8 cellular contexts compared by ENCODE assay signal in genomic region chr4:183098723-183099536, GRCh38. TPM values are rescaled to one million over a fixed set of nuclear protein-coding genes. Genes with fewer than 3 reads are reported as not detected.
DNase-seq lines count a peak whose midpoint lies in the region; ATAC-seq and TF ChIP-seq lines count a peak whose summit lies in the region.

Gene WWC2 (plus strand): TSS chr4:183099257. CDS start chr4:183099492, 235 bp downstream.

- peaks cover 25 to 58% (median 47%) of the 10 kb centered on the region in 11 experiments for H3K27me3 ChIP-seq in BLaER1 treated with 17β-estradiol and CSF1 and Interleukin-3, amounts not matched to agents 10 nM and 100 nM
- H3K27me3 ChIP-seq in HUES6 (ENCODE audit: control insufficient read depth, insufficient read depth, low read length), result no peaks in the 10 kb centered on the region
- H3K27me3 ChIP-seq in gastroesophageal sphincter, result no peaks in the 10 kb centered on the region

- peak; percentile 64 to 81 for TF ChIP-seq POLR2A in gastroesophageal sphincter (IDR thresholded peaks at IDR 0.05)

- peaks cover 34% of the 10 kb centered on the region for H3K4me1 Mint-ChIP-seq in neural crest cell

- H3K4me3 ChIP-seq in BLaER1 treated with 17β-estradiol and CSF1 and Interleukin-3, amounts not matched to agents 10 nM and 100 nM, result peak within 1 kb of the TSS; percentile 84 to 97 (median 88)
- peak within 1 kb of the TSS; percentile 88 for H3K4me3 ChIP-seq in HUES6 (ENCODE audit: low read depth, low read length)
- peak within 1 kb of the TSS; percentile 68 to 99 for H3K4me3 ChIP-seq in gastroesophageal sphincter

- H3K4me3 Mint-ChIP-seq in neural crest cell, result peak within 1 kb of the TSS; percentile 88

- DNase-seq in activated naive CD4-positive, alpha-beta T cell treated with anti-CD3 and anti-CD28 coated beads, Interleukin-2, amount 50 U/mL, for 72 hours (ENCODE audit: low spot score in 2 of 2), result peak; percentile 56 to 70
- peak; percentile 76 for DNase-seq in neural crest cell (ENCODE audit: low read depth, low spot score)
- DNase-seq in stromal cell of bone marrow (ENCODE audit: low read depth), result peak; percentile 78

- WGBS in gastroesophageal sphincter (ENCODE audit: low coverage in 1 of 2), 2 donors, result no CpG with 5 or more reads among the region's 102 CpGs

- H3K36me3 Mint-ChIP-seq in activated naive CD4-positive, alpha-beta T cell treated with anti-CD3 and anti-CD28 coated beads, Interleukin-2, amount 50 U/mL, for 72 hours, result peaks cover 0 to 4% of the 10 kb centered on the region in 2 donors
- no peaks in the 10 kb centered on the region for H3K36me3 Mint-ChIP-seq in neural crest cell (ENCODE audit: low read depth)

- peaks cover 33% of the 10 kb centered on the region for H3K27me3 Mint-ChIP-seq in neural crest cell (ENCODE audit: low read depth)

- H3K9me3 Mint-ChIP-seq in activated naive CD4-positive, alpha-beta T cell treated with anti-CD3 and anti-CD28 coated beads, Interleukin-2, amount 50 U/mL, for 72 hours, result no peaks in the 10 kb centered on the region
- H3K9me3 Mint-ChIP-seq in neural crest cell, result no peaks in the 10 kb centered on the region

- H3K9ac ChIP-seq in BLaER1 treated with 17β-estradiol and CSF1 and Interleukin-3, amounts not matched to agents 10 nM and 100 nM, result peak within 1 kb of the TSS; percentile 77 to 94 (median 88)
- H3K9ac ChIP-seq in HUES6 (ENCODE audit: low read length), result peak within 1 kb of the TSS; percentile 88

- peak within 1 kb of the TSS; percentile 75 to 92 (median 86) for H3K27ac ChIP-seq in BLaER1 treated with 17β-estradiol and CSF1 and Interleukin-3, amounts not matched to agents 10 nM and 100 nM
- peak within 1 kb of the TSS; percentile 97 for H3K27ac ChIP-seq in HUES6 (ENCODE audit: low read depth, low read length)
- H3K27ac ChIP-seq in gastroesophageal sphincter, result peak within 1 kb of the TSS; percentile 71 to 98 (median 96)

- H3K27ac Mint-ChIP-seq in activated naive CD4-positive, alpha-beta T cell treated with anti-CD3 and anti-CD28 coated beads, Interleukin-2, amount 50 U/mL, for 72 hours, result no peak within 1 kb of the TSS
- peak within 1 kb of the TSS; percentile 57 for H3K27ac Mint-ChIP-seq in neural crest cell (ENCODE audit: unreplicated experiment)

- no peak for TF ChIP-seq EP300 in gastroesophageal sphincter (IDR thresholded peaks at IDR 0.05)

- peak within 1 kb of the TSS; percentile 90 to 99 (median 94) for H3K4me2 ChIP-seq in BLaER1 treated with 17β-estradiol and CSF1 and Interleukin-3, amounts not matched to agents 10 nM and 100 nM

- peak in 3 of 4 experiments; percentile 18 to 54 (median 23) for TF ChIP-seq CTCF in gastroesophageal sphincter (IDR thresholded peaks at IDR 0.05)
- TF ChIP-seq CTCF in neural crest cell (conservative IDR thresholded peaks at IDR 0.05), result peak; percentile 23

- H3K36me3 ChIP-seq in BLaER1 treated with 17β-estradiol and CSF1 and Interleukin-3, amounts not matched to agents 10 nM and 100 nM, result no peaks in the 10 kb centered on the region
- H3K36me3 ChIP-seq in HUES6 (ENCODE audit: control insufficient read depth, insufficient read depth, low read length), result no peaks in the 10 kb centered on the region
- no peaks in the 10 kb centered on the region for H3K36me3 ChIP-seq in gastroesophageal sphincter

- peaks cover 12 to 44% (median 29%) of the 10 kb centered on the region in 11 experiments; a peak in 20 of 22 replicates for H4K20me1 ChIP-seq in BLaER1 treated with 17β-estradiol and CSF1 and Interleukin-3, amounts not matched to agents 10 nM and 100 nM

- ATAC-seq in GM21360 (IDR thresholded peaks at IDR 0.05; ENCODE audit: unreplicated experiment) (peak; percentile 84), SK-N-SH treated with all-trans-retinoic acid at 6 μM for 48 hours (peak; percentile 90), gastroesophageal sphincter (peak; percentile 92)
- ATAC-seq in activated naive CD4-positive, alpha-beta T cell treated with anti-CD3 and anti-CD28 coated beads, Interleukin-2, amount 50 U/mL, for 72 hours, result peak; percentile 79 to 89

- no peaks in the 10 kb centered on the region; a peak in 1 of 22 replicates for H3K9me3 ChIP-seq in BLaER1 treated with 17β-estradiol and CSF1 and Interleukin-3, amounts not matched to agents 10 nM and 100 nM (replicated peaks in 1 of 11)
- H3K9me3 ChIP-seq in HUES6 (ENCODE audit: control insufficient read depth, insufficient read depth, low read depth, low read length), result no peaks in the 10 kb centered on the region
- H3K9me3 ChIP-seq in gastroesophageal sphincter, result no peaks in the 10 kb centered on the region

- peaks cover 19 to 39% (median 29%) of the 10 kb centered on the region in 10 experiments; a peak in 19 of 20 replicates for H3K4me1 ChIP-seq in BLaER1 treated with 17β-estradiol and CSF1 and Interleukin-3, amounts not matched to agents 10 nM and 100 nM
- H3K4me1 ChIP-seq in HUES6 (ENCODE audit: control insufficient read depth, insufficient read depth, low read length) (peaks cover 37% of the 10 kb centered on the region), gastroesophageal sphincter (peaks cover 0 to 45% (median 4%) of the 10 kb centered on the region in 3 donors)

TF ChIP-seq in SK-N-SH treated with all-trans-retinoic acid at 6 μM for 48 hours, 23 proteins besides CTCF, POLR2A, EP300 and RAD21 (continues in another document):
- no peak for TF ChIP-seq ZNF70 (CRISPR knock-in tag; IDR thresholded peaks at IDR 0.05)
- no peak for TF ChIP-seq CREB5 (CRISPR knock-in tag; IDR thresholded peaks at IDR 0.05; ENCODE audit: low read depth)
- no peak for TF ChIP-seq ISL1 (CRISPR knock-in tag; IDR thresholded peaks at IDR 0.05)
- TF ChIP-seq CSRNP3 (CRISPR knock-in tag; IDR thresholded peaks at IDR 0.05), result no peak
- TF ChIP-seq PPARA (CRISPR knock-in tag; IDR thresholded peaks at IDR 0.05; ENCODE audit: borderline replicate concordance), result no peak
- TF ChIP-seq ZNF565 (CRISPR knock-in tag; conservative IDR thresholded peaks at IDR 0.05; ENCODE audit: low read depth), result no peak
- TF ChIP-seq PATZ1 (CRISPR knock-in tag; IDR thresholded peaks at IDR 0.05; ENCODE audit: borderline replicate concordance), result no peak
- TF ChIP-seq ZFP3 (CRISPR knock-in tag; IDR thresholded peaks at IDR 0.05), result no peak
- no peak for TF ChIP-seq ZNF8 (CRISPR knock-in tag; IDR thresholded peaks at IDR 0.05)
- TF ChIP-seq TOX (CRISPR knock-in tag; IDR thresholded peaks at IDR 0.05; ENCODE audit: borderline replicate concordance), result no peak
- TF ChIP-seq ZC3H10 (CRISPR knock-in tag; IDR thresholded peaks at IDR 0.05), result no peak
- TF ChIP-seq ESRRG (CRISPR knock-in tag; IDR thresholded peaks at IDR 0.05), result no peak
- TF ChIP-seq BACH2 (CRISPR knock-in tag; IDR thresholded peaks at IDR 0.05; ENCODE audit: borderline replicate concordance), result no peak

RNA-seq across cellular contexts. Expression of gene WWC2, which starts in this region (rescaled TPM):
- 1 to 10 TPM; 3.1 to 3.8 TPM for total RNA-seq in activated naive CD4-positive, alpha-beta T cell treated with anti-CD3 and anti-CD28 coated beads, Interleukin-2, amount 50 U/mL, for 72 hours
- total RNA-seq in gastroesophageal sphincter, result 10 to 100 TPM; 23.0 to 42.0 (median 37.2) TPM
- total RNA-seq in neural crest cell, result 24.6 and 25.1 TPM in 2 replicates

Comparison
In these comparisons a context has a peak if more than half of its experiments do, and no peak if none do; other contexts are left out.
1. Peak in every context shown above with its lines: DNase-seq, ATAC-seq, H3K4me3 ChIP-seq and H3K27ac ChIP-seq.